ENCODE assay signal across 22 cellular contexts in genomic region chr4:15605537-15605936, GRCh38.
"Had no signal": no experiment of that assay in that cellular context is flagged by ENCODE, and none has a peak within 500 bp of the region (broad histone marks: within the 10 kb centered on the region; RNA-seq: fewer than 3 reads in every experiment).

No MANE protein-coding gene starts in this region.

- H3K27ac Mint-ChIP-seq: activated CD4-positive, alpha-beta memory T cell treated with anti-CD3 and anti-CD28 coated beads, Interleukin-2, amount 10 ng/mL, durations not matched to agents 7 days and 5 days; activated CD4-positive, alpha-beta T cell treated with anti-CD3 and anti-CD28 coated beads, Interleukin-2, amount 10 ng/mL, durations not matched to agents 24 days and 14 days; activated naive CD8-positive, alpha-beta T cell treated with anti-CD3 and anti-CD28 coated beads, Interleukin-2, amount 50 U/mL, for 24 hours; activated T-helper 2 cell treated with anti-CD3 and anti-CD28 coated beads, Interferon-gamma antibody, Interleukin-2, Interleukin-4, amounts not matched to agents 10 μg/mL and 5 μg/mL and 100 μg/mL, durations not matched to agents 14 hours and 24 hours and 36 hours; mesothelial cell of epicardium; stimulated activated naive CD8-positive, alpha-beta T cell treated with anti-CD3 and anti-CD28 coated beads, Interleukin-15, Interleukin-2, amounts not matched to agents 100 ng/mL and 50 ng/mL, for 24 hours had no signal

- H3K4me3 ChIP-seq: body of pancreas, cardiac muscle cell, heart right ventricle, left ventricle myocardium inferior, ovary, psoas muscle, right atrium auricular region, tibial nerve had no signal

- H3K4me1 ChIP-seq: body of pancreas, right atrium auricular region had no signal

- H3K27me3 Mint-ChIP-seq: activated CD4-positive, alpha-beta memory T cell treated with anti-CD3 and anti-CD28 coated beads, Interleukin-2, amount 10 ng/mL, durations not matched to agents 7 days and 5 days; activated CD4-positive, alpha-beta T cell treated with anti-CD3 and anti-CD28 coated beads, Interleukin-2, amount 10 ng/mL, durations not matched to agents 24 days and 14 days; activated naive CD8-positive, alpha-beta T cell treated with anti-CD3 and anti-CD28 coated beads, Interleukin-2, amount 50 U/mL, for 24 hours; naive thymus-derived CD8-positive, alpha-beta T cell; stimulated activated naive CD8-positive, alpha-beta T cell treated with anti-CD3 and anti-CD28 coated beads, Interleukin-15, Interleukin-2, amounts not matched to agents 100 ng/mL and 50 ng/mL, for 24 hours had no signal

- H3K27me3 ChIP-seq: body of pancreas, cardiac muscle cell, heart right ventricle, neutrophil, ovary, right atrium auricular region, tibial nerve had no signal

- H3K9me3 Mint-ChIP-seq: activated CD4-positive, alpha-beta memory T cell treated with anti-CD3 and anti-CD28 coated beads, Interleukin-2, amount 10 ng/mL, durations not matched to agents 7 days and 5 days; activated CD4-positive, alpha-beta T cell treated with anti-CD3 and anti-CD28 coated beads, Interleukin-2, amount 10 ng/mL, durations not matched to agents 24 days and 14 days; activated naive CD8-positive, alpha-beta T cell treated with anti-CD3 and anti-CD28 coated beads, Interleukin-2, amount 50 U/mL, for 24 hours; activated T-helper 2 cell treated with anti-CD3 and anti-CD28 coated beads, Interferon-gamma antibody, Interleukin-2, Interleukin-4, amounts not matched to agents 10 μg/mL and 5 μg/mL and 100 μg/mL, durations not matched to agents 14 hours and 24 hours and 36 hours; stimulated activated naive CD8-positive, alpha-beta T cell treated with anti-CD3 and anti-CD28 coated beads, Interleukin-15, Interleukin-2, amounts not matched to agents 100 ng/mL and 50 ng/mL, for 24 hours had no signal

- H3K9me3 ChIP-seq: body of pancreas, neutrophil, ovary, psoas muscle, right atrium auricular region had no signal

- H3K4me3 Mint-ChIP-seq: activated CD4-positive, alpha-beta memory T cell treated with anti-CD3 and anti-CD28 coated beads, Interleukin-2, amount 10 ng/mL, durations not matched to agents 7 days and 5 days; activated CD4-positive, alpha-beta T cell treated with anti-CD3 and anti-CD28 coated beads, Interleukin-2, amount 10 ng/mL, durations not matched to agents 24 days and 14 days; activated naive CD8-positive, alpha-beta T cell treated with anti-CD3 and anti-CD28 coated beads, Interleukin-2, amount 50 U/mL, for 24 hours; mesothelial cell of epicardium; naive thymus-derived CD8-positive, alpha-beta T cell; stimulated activated naive CD8-positive, alpha-beta T cell treated with anti-CD3 and anti-CD28 coated beads, Interleukin-15, Interleukin-2, amounts not matched to agents 100 ng/mL and 50 ng/mL, for 24 hours had no signal

- H3K27ac ChIP-seq: body of pancreas, cardiac muscle cell, heart right ventricle, left ventricle myocardium inferior, neutrophil, ovary, psoas muscle, right atrium auricular region, tibial nerve had no signal

- ATAC-seq: activated CD4-positive, CD25-positive, alpha-beta regulatory T cell treated with anti-CD3 and anti-CD28 coated beads, Interleukin-2, amount 50 U/mL, for 24 hours; activated naive CD8-positive, alpha-beta T cell treated with anti-CD3 and anti-CD28 coated beads, Interleukin-2, amount 50 U/mL, for 24 hours; body of pancreas; heart right ventricle; naive thymus-derived CD8-positive, alpha-beta T cell; psoas muscle had no signal

- DNase-seq: activated CD4-positive, alpha-beta memory T cell treated with anti-CD3 and anti-CD28 coated beads, Interleukin-2, amount 10 ng/mL, durations not matched to agents 7 days and 5 days; activated CD4-positive, alpha-beta T cell treated with anti-CD3 and anti-CD28 coated beads, Interleukin-2, amount 10 ng/mL, durations not matched to agents 24 days and 14 days; activated naive CD4-positive, alpha-beta T cell; activated naive CD8-positive, alpha-beta T cell treated with anti-CD3 and anti-CD28 coated beads, Interleukin-2, amount 50 U/mL, for 24 hours; anterior cingulate cortex; body of pancreas; heart right ventricle; kidney glomerular epithelial cell; left ventricle myocardium inferior; naive thymus-derived CD8-positive, alpha-beta T cell; ovary; psoas muscle; stimulated activated CD4-positive, alpha-beta T cell treated with anti-CD3 and anti-CD28 coated beads, Interleukin-12 subunit alpha, Interleukin-12 subunit beta, amount 100 ng/mL, for 4 hours; stimulated activated CD4-positive, alpha-beta T cell treated with anti-CD3 and anti-CD28 coated beads, Interleukin-1b, Interleukin-23, amount 100 ng/mL, for 48 hours had no signal

- H3K4me1 Mint-ChIP-seq: activated CD4-positive, alpha-beta memory T cell treated with anti-CD3 and anti-CD28 coated beads, Interleukin-2, amount 10 ng/mL, durations not matched to agents 7 days and 5 days; mesothelial cell of epicardium had no signal

- H3K36me3 ChIP-seq: ovary had no signal
